In genomic region chr3:65196663-65197062, GRCh38 we compare ENCODE assay signal across 21 cellular contexts.
"Had no signal": no experiment of that assay in that cellular context is flagged by ENCODE, and none has a peak within 500 bp of the region (broad histone marks: within the 10 kb centered on the region; RNA-seq: fewer than 3 reads in every experiment).

No MANE protein-coding gene starts in this region.

- H3K4me1 ChIP-seq: ascending aorta, prostate gland, right lobe of liver, upper lobe of left lung had no signal

- H3K36me3 ChIP-seq: ascending aorta, prostate gland, right lobe of liver, upper lobe of left lung, WERI-Rb-1 had no signal

- H3K79me2 ChIP-seq: hepatocyte had no signal

- H3K27ac ChIP-seq: ascending aorta, coronary artery, hepatocyte, prostate gland, right lobe of liver, upper lobe of left lung, WERI-Rb-1 had no signal

- H3K4me1 Mint-ChIP-seq: activated naive CD8-positive, alpha-beta T cell treated with anti-CD3 and anti-CD28 coated beads, Interleukin-2, amount 10 ng/mL, durations not matched to agents 7 days and 5 days; natural killer cell had no signal

- DNase-seq: activated CD4-positive, alpha-beta T cell treated with anti-CD3 and anti-CD28 coated beads for 4 hours; activated CD8-positive, alpha-beta memory T cell treated with anti-CD3 and anti-CD28 coated beads, Interleukin-2, amount 50 U/mL, for 4 hours; activated CD8-positive, alpha-beta T cell treated with anti-CD3 and anti-CD28 coated beads for 36 hours; activated gamma-delta T cell treated with Interleukin-2 at 50 U/mL for 16 hours; activated naive CD8-positive, alpha-beta T cell treated with anti-CD3 and anti-CD28 coated beads, Interleukin-2, amount 10 ng/mL, durations not matched to agents 7 days and 5 days; activated T-cell treated with anti-CD3 and anti-CD28 coated beads, Interleukin-2, amount 50 U/mL, for 72 hours; caudate nucleus; effector CD8-positive, alpha-beta T cell; left colon; natural killer cell; nucleus accumbens; right lobe of liver; stimulated activated naive CD4-positive, alpha-beta T cell; substantia nigra; T-helper 1 cell; upper lobe of left lung; WERI-Rb-1 had no signal

- H3K4me3 ChIP-seq: ascending aorta, coronary artery, hepatocyte, prostate gland, right lobe of liver, upper lobe of left lung had no signal

- H3K9me3 ChIP-seq: ascending aorta, prostate gland, right lobe of liver, upper lobe of left lung had no signal

- H3K36me3 Mint-ChIP-seq: activated naive CD8-positive, alpha-beta T cell treated with anti-CD3 and anti-CD28 coated beads, Interleukin-2, amount 10 ng/mL, durations not matched to agents 7 days and 5 days; natural killer cell had no signal

- ATAC-seq: activated CD8-positive, alpha-beta T cell treated with anti-CD3 and anti-CD28 coated beads for 36 hours; activated T-cell treated with anti-CD3 and anti-CD28 coated beads, Interleukin-2, amount 50 U/mL, for 72 hours; left colon; natural killer cell; right lobe of liver had no signal

- H3K4me2 ChIP-seq: hepatocyte had no signal

- H2AFZ ChIP-seq: hepatocyte had no signal

- H3K27me3 Mint-ChIP-seq: activated CD8-positive, alpha-beta T cell treated with anti-CD3 and anti-CD28 coated beads for 36 hours; activated naive CD8-positive, alpha-beta T cell treated with anti-CD3 and anti-CD28 coated beads, Interleukin-2, amount 10 ng/mL, durations not matched to agents 7 days and 5 days had no signal

- H3K27ac Mint-ChIP-seq: activated CD8-positive, alpha-beta T cell treated with anti-CD3 and anti-CD28 coated beads for 36 hours; activated naive CD8-positive, alpha-beta T cell treated with anti-CD3 and anti-CD28 coated beads, Interleukin-2, amount 10 ng/mL, durations not matched to agents 7 days and 5 days; activated T-cell treated with anti-CD3 and anti-CD28 coated beads, Interleukin-2, amount 50 U/mL, for 72 hours; natural killer cell had no signal

- H3K4me3 Mint-ChIP-seq: activated CD8-positive, alpha-beta T cell treated with anti-CD3 and anti-CD28 coated beads for 36 hours; activated naive CD8-positive, alpha-beta T cell treated with anti-CD3 and anti-CD28 coated beads, Interleukin-2, amount 10 ng/mL, durations not matched to agents 7 days and 5 days; activated T-cell treated with anti-CD3 and anti-CD28 coated beads, Interleukin-2, amount 50 U/mL, for 72 hours; natural killer cell had no signal

- H3K27me3 ChIP-seq: ascending aorta, right lobe of liver, upper lobe of left lung had no signal
